ENCODE assay signal across 8 cellular contexts in genomic region chr12:76621582-76622024, GRCh38.
DNase-seq lines count a peak whose midpoint lies in the region; ATAC-seq and TF ChIP-seq lines count a peak whose summit lies in the region.

No MANE protein-coding gene starts in this region.

- H3K79me2 ChIP-seq in hepatocyte (no peaks in the 10 kb centered on the region), smooth muscle cell (ENCODE audit: low read depth) (no peaks in the 10 kb centered on the region)

- H3K36me3 Mint-ChIP-seq in T-helper 2 cell treated with Interferon-gamma antibody and Interleukin-4, amounts not matched to agents 5 μg/mL and 100 μg/mL, for 36 hours (ENCODE audit: low read depth), result no peaks in the 10 kb centered on the region

- no peak overlapping the region for H3K27ac Mint-ChIP-seq in T-helper 2 cell treated with Interferon-gamma antibody and Interleukin-4, amounts not matched to agents 5 μg/mL and 100 μg/mL, for 36 hours

- H3K4me2 ChIP-seq in hepatocyte (no peak overlapping the region), smooth muscle cell (no peak overlapping the region)

- H3K4me3 ChIP-seq in ascending aorta, result no peak overlapping the region
- H3K4me3 ChIP-seq in hepatocyte, result no peak overlapping the region
- no peak overlapping the region for H3K4me3 ChIP-seq in smooth muscle cell

- H3K9ac ChIP-seq in smooth muscle cell (ENCODE audit: low read depth), result no peak overlapping the region

- ATAC-seq in HG02840 (IDR thresholded peaks at IDR 0.05; ENCODE audit: low FRiP score, unreplicated experiment) (peak; percentile 82), GM21737 (IDR thresholded peaks at IDR 0.05; ENCODE audit: unreplicated experiment) (no peak)

- peaks cover 3% of the 10 kb centered on the region for H3K27me3 Mint-ChIP-seq in T-helper 2 cell treated with Interferon-gamma antibody and Interleukin-4, amounts not matched to agents 5 μg/mL and 100 μg/mL, for 36 hours (ENCODE audit: low read depth)

- peak; percentile 65 for DNase-seq in GM13977 (ENCODE audit: low spot score)
- DNase-seq in NCI-H1694 (lab: John Stamatoyannopoulos, UW), result peak; percentile 33
- DNase-seq in T-helper 2 cell treated with Interferon-gamma antibody and Interleukin-4, amounts not matched to agents 5 μg/mL and 100 μg/mL, for 36 hours (ENCODE audit: low spot score), result peak; percentile 45
- peak in 1 of 2 donors; percentile 82 for DNase-seq in ascending aorta (ENCODE audit: low spot score in 2 of 2)
- DNase-seq in hepatocyte (ENCODE audit: low spot score), result peak; percentile 86
- no peak for DNase-seq in smooth muscle cell (lab: John Stamatoyannopoulos, UW; ENCODE audit: unreplicated experiment)

- H3K4me1 ChIP-seq in ascending aorta (no peaks in the 10 kb centered on the region), hepatocyte (ENCODE audit: insufficient read depth) (peaks cover 7% of the 10 kb centered on the region), smooth muscle cell (ENCODE audit: low read depth) (no peaks in the 10 kb centered on the region)

- H3K27ac ChIP-seq in ascending aorta, result no peak overlapping the region
- H3K27ac ChIP-seq in hepatocyte, result no peak overlapping the region
- H3K27ac ChIP-seq in smooth muscle cell (ENCODE audit: low read depth), result no peak overlapping the region

- intact Hi-C loops in ascending aorta (cut with DNase I), result loop anchor here (1.0 to 5.0 kb wide), 3 partner anchors 170 to 389 kb away; no protein-coding TSS in a partner anchor

- H3K27me3 ChIP-seq in ascending aorta (no peaks in the 10 kb centered on the region), hepatocyte (no peaks in the 10 kb centered on the region), smooth muscle cell (ENCODE audit: low read depth) (no peaks in the 10 kb centered on the region)

- H3K9me2 ChIP-seq in hepatocyte (replicated peaks; ENCODE audit: insufficient read depth), result no peaks in the 10 kb centered on the region

- H4K20me1 ChIP-seq in hepatocyte (ENCODE audit: insufficient read depth, poor library complexity, severe bottlenecking) (no peaks in the 10 kb centered on the region), smooth muscle cell (ENCODE audit: low read depth) (no peaks in the 10 kb centered on the region)

- no peak overlapping the region for H3K4me3 Mint-ChIP-seq in T-helper 2 cell treated with Interferon-gamma antibody and Interleukin-4, amounts not matched to agents 5 μg/mL and 100 μg/mL, for 36 hours

- no peaks in the 10 kb centered on the region for H3F3A ChIP-seq in smooth muscle cell (ENCODE audit: low read depth)

- H2AFZ ChIP-seq in hepatocyte (no peak overlapping the region), smooth muscle cell (ENCODE audit: low read depth) (no peak overlapping the region)

- 33% methylated on average over 1 of the region's 1 CpG for WGBS in hepatocyte (ENCODE audit: low lambda C conversion rate, missing lambda C conversion rate)
- 53% methylated on average over 1 of the region's 1 CpG for WGBS in smooth muscle cell (ENCODE audit: low lambda C conversion rate)

- H3K4me1 Mint-ChIP-seq in T-helper 2 cell treated with Interferon-gamma antibody and Interleukin-4, amounts not matched to agents 5 μg/mL and 100 μg/mL, for 36 hours (ENCODE audit: low read depth), result peaks cover 4% of the 10 kb centered on the region

- in situ Hi-C loops in GM13977 (cut with MboI; ENCODE audit: low pct_unique_long_range_greater_than_20kb, low sequenced_read_pairs, unreplicated experiment), result loop anchor here (10.0 to 25.0 kb wide), 2 partner anchors 173 to 391 kb away; no protein-coding TSS in a partner anchor

- no peaks in the 10 kb centered on the region for H3K36me3 ChIP-seq in ascending aorta
- no peaks in the 10 kb centered on the region for H3K36me3 ChIP-seq in hepatocyte (replicated peaks; ENCODE audit: insufficient read depth, low read depth)
- no peaks in the 10 kb centered on the region for H3K36me3 ChIP-seq in smooth muscle cell (ENCODE audit: low read depth)

- no peaks in the 10 kb centered on the region for H3K9me3 ChIP-seq in ascending aorta
- no peaks in the 10 kb centered on the region for H3K9me3 ChIP-seq in hepatocyte (ENCODE audit: low read depth)
- H3K9me3 ChIP-seq in smooth muscle cell (replicated peaks; ENCODE audit: low read depth), result no peaks in the 10 kb centered on the region

- TF ChIP-seq CTCF in GM13977 (IDR thresholded peaks at IDR 0.05; ENCODE audit: extremely low read depth, insufficient read depth, missing control alignments), result peak; percentile 80
- TF ChIP-seq CTCF in ascending aorta (IDR thresholded peaks at IDR 0.05), result peak; percentile 88 to 94 (median 92)
- TF ChIP-seq CTCF in hepatocyte (IDR thresholded peaks at IDR 0.05; ENCODE audit: poor library complexity), result peak; percentile 96
- peak; percentile 98 for TF ChIP-seq CTCF in smooth muscle cell (IDR thresholded peaks at IDR 0.05; ENCODE audit: borderline replicate concordance, insufficient read depth, poor library complexity, severe bottlenecking)

- H3K9me3 Mint-ChIP-seq in T-helper 2 cell treated with Interferon-gamma antibody and Interleukin-4, amounts not matched to agents 5 μg/mL and 100 μg/mL, for 36 hours, result no peaks in the 10 kb centered on the region
